20 cellular contexts compared by ENCODE assay signal in the genomic region with DNA sequence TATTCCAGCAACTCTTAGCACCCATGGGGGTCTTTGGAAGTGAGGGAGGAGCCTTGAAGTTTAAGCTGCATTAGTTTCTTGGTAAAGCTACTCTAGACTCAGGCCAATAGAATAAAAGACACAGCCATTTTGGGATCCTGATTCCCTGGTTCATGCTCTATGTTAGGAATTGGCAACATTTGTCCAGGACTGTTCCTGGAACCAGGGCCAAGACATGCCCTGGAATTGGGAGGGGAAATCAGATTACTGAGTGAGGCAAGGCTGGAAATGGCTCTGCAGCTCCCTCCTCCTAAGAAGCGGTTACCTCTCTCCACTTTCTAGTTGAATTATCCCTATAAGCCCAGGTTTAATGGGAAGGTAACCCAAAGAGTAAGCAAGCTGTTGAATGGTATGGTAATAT. TPM values are rescaled to one million over a fixed set of nuclear protein-coding genes. Genes with fewer than 3 reads are reported as not detected.
DNase-seq lines count a peak whose midpoint lies in the region; ATAC-seq and TF ChIP-seq lines count a peak whose summit lies in the region.
"Had no signal": no experiment of that assay in that cellular context is flagged by ENCODE, and none has a peak within 500 bp of the region (broad histone marks: within the 10 kb centered on the region; RNA-seq: fewer than 3 reads in every experiment).

No MANE protein-coding gene starts in this region.

- H4K20me1 ChIP-seq in GM23338 (replicated peaks; ENCODE audit: insufficient read depth): no peaks in the 10 kb centered on the region

- 0 out of 2 replicates have a peak overlapping the region, but pooled peaks have one; percentile 10 for H3K27ac ChIP-seq in GM23338 (ENCODE audit: low read depth)
- peak overlapping the region in 3 of 4 donors; percentile 15 to 80 (median 79) for H3K27ac ChIP-seq in esophagus muscularis mucosa (replicated peaks in 1 of 4)
- H3K27ac ChIP-seq in sigmoid colon: peak overlapping the region in 3 of 4 donors; percentile 79 to 97 (median 96)
- H3K27ac ChIP-seq: SK-N-MC had no signal

- H3K27me3 ChIP-seq in GM23338 (ENCODE audit: insufficient read depth) (no peaks in the 10 kb centered on the region), esophagus muscularis mucosa (no peaks in the 10 kb centered on the region), sigmoid colon (no peaks in the 10 kb centered on the region)

- H2AFZ ChIP-seq in GM23338: peak overlapping the region; percentile 6; the same call in 1 of the 2 replicates

- peaks cover 14% of the 10 kb centered on the region for H3K4me1 Mint-ChIP-seq in GM23338
- H3K4me1 Mint-ChIP-seq: B cell, CD14-positive monocyte had no signal

- 100% methylated on average over 1 of the region's 1 CpG for WGBS in esophagus muscularis mucosa
- 76 to 81% methylated on average over 1 of the region's 1 CpG for WGBS in sigmoid colon, 2 donors

- TF ChIP-seq EP300 in esophagus muscularis mucosa (IDR thresholded peaks at IDR 0.05) (no peak), sigmoid colon (IDR thresholded peaks at IDR 0.05) (no peak)

- TF ChIP-seq CTCF in GM23338 (conservative IDR thresholded peaks at IDR 0.05; ENCODE audit: low read depth in 2 of 2) (no peak), esophagus muscularis mucosa (IDR thresholded peaks at IDR 0.05) (no peak), sigmoid colon (IDR thresholded peaks at IDR 0.05) (no peak)

- H3K4me2 ChIP-seq in GM23338: peak overlapping the region; percentile 33; the same call in 1 of the 2 replicates

- no peaks in the 10 kb centered on the region for H3K9me3 ChIP-seq in esophagus muscularis mucosa
- H3K9me3 ChIP-seq in sigmoid colon: no peaks in the 10 kb centered on the region

- peaks cover 10% of the 10 kb centered on the region; the same call in 1 of the 2 replicates for H3K4me1 ChIP-seq in GM23338 (ENCODE audit: insufficient read depth)
- H3K4me1 ChIP-seq in esophagus muscularis mucosa: peaks cover 11 to 61% (median 53%) of the 10 kb centered on the region in 4 donors
- peaks cover 0 to 68% (median 57%) of the 10 kb centered on the region in 4 donors for H3K4me1 ChIP-seq in sigmoid colon

- H3K27me3 Mint-ChIP-seq in GM23338 (ENCODE audit: insufficient read depth, low read depth, poor library complexity): peaks cover 5% of the 10 kb centered on the region

- H3F3A ChIP-seq in GM23338 (replicated peaks; ENCODE audit: low read depth): no peaks in the 10 kb centered on the region

- H3K79me2 ChIP-seq in GM23338 (replicated peaks; ENCODE audit: insufficient read depth): no peaks in the 10 kb centered on the region

- H3K36me3 ChIP-seq in GM23338 (ENCODE audit: insufficient read depth) (no peaks in the 10 kb centered on the region), esophagus muscularis mucosa (no peaks in the 10 kb centered on the region), sigmoid colon (no peaks in the 10 kb centered on the region)

- DNase-seq in GM23338 (ENCODE audit: low spot score) (no peak), esophagus muscularis mucosa (ENCODE audit: extremely low spot score) (no peak), left colon (no peak), sigmoid colon (no peak), NOMO-1 treated with dmso at 0.1 percent for 144 hours (lab: John Stamatoyannopoulos, UW; ENCODE audit: unreplicated experiment) (no peak), HuH-7 (ENCODE audit: low spot score) (no peak)
- no peak for DNase-seq in activated CD4-positive, alpha-beta T cell treated with anti-CD3 and anti-CD28 coated beads for 1 hour
- DNase-seq: DMS53, GDM1, IMR-90, MV-4-11, NCI-H1105 treated with DMSO at 0.1 percent for 48 hours, NCI-H2029 treated with DMSO at 0.1 percent for 48 hours, NCI-H345, NCI-H524 treated with DMSO at 0.1 percent for 48 hours, PC-3, SHP77 treated with DMSO at 0.1 percent for 48 hours had no signal

- no peaks in the 10 kb centered on the region for H3K9me2 ChIP-seq in GM23338 (ENCODE audit: insufficient read depth)

- H3K36me3 Mint-ChIP-seq in GM23338 (ENCODE audit: low read depth): no peaks in the 10 kb centered on the region
- H3K36me3 Mint-ChIP-seq: CD14-positive monocyte had no signal

- ATAC-seq in GM23338: no peak
- peak; percentile 39 for ATAC-seq in left colon
- ATAC-seq: PC-3 had no signal

- H3K4me3 ChIP-seq in GM23338: no peak overlapping the region
- H3K4me3 ChIP-seq in esophagus muscularis mucosa: no peak overlapping the region
- H3K4me3 ChIP-seq in sigmoid colon: no peak overlapping the region
- H3K4me3 ChIP-seq: SK-N-MC had no signal

- intact Hi-C loops in esophagus muscularis mucosa (cut with DNase I): no loop called here
- intact Hi-C loops in left colon (cut with DNase I, micrococcal nuclease): no loop called here
- intact Hi-C loops in sigmoid colon (cut with DNase I): no loop called here

- no peak overlapping the region for H3K4me3 Mint-ChIP-seq in GM23338
- H3K4me3 Mint-ChIP-seq: B cell, CD14-positive monocyte had no signal

- TF ChIP-seq POLR2A in esophagus muscularis mucosa (IDR thresholded peaks at IDR 0.05; ENCODE audit: low read depth): no peak
- no peak for TF ChIP-seq POLR2A in sigmoid colon (IDR thresholded peaks at IDR 0.05)

- no peaks in the 10 kb centered on the region for H3K9me3 Mint-ChIP-seq in GM23338
- H3K9me3 Mint-ChIP-seq: CD14-positive monocyte had no signal

- H3K27ac Mint-ChIP-seq in GM23338: no peak overlapping the region
- H3K27ac Mint-ChIP-seq: B cell, CD14-positive monocyte had no signal

TF ChIP-seq in GM23338, 12 proteins besides CTCF, POLR2A, EP300 and RAD21 (continues in another document):
- TF ChIP-seq, protein P1, sequence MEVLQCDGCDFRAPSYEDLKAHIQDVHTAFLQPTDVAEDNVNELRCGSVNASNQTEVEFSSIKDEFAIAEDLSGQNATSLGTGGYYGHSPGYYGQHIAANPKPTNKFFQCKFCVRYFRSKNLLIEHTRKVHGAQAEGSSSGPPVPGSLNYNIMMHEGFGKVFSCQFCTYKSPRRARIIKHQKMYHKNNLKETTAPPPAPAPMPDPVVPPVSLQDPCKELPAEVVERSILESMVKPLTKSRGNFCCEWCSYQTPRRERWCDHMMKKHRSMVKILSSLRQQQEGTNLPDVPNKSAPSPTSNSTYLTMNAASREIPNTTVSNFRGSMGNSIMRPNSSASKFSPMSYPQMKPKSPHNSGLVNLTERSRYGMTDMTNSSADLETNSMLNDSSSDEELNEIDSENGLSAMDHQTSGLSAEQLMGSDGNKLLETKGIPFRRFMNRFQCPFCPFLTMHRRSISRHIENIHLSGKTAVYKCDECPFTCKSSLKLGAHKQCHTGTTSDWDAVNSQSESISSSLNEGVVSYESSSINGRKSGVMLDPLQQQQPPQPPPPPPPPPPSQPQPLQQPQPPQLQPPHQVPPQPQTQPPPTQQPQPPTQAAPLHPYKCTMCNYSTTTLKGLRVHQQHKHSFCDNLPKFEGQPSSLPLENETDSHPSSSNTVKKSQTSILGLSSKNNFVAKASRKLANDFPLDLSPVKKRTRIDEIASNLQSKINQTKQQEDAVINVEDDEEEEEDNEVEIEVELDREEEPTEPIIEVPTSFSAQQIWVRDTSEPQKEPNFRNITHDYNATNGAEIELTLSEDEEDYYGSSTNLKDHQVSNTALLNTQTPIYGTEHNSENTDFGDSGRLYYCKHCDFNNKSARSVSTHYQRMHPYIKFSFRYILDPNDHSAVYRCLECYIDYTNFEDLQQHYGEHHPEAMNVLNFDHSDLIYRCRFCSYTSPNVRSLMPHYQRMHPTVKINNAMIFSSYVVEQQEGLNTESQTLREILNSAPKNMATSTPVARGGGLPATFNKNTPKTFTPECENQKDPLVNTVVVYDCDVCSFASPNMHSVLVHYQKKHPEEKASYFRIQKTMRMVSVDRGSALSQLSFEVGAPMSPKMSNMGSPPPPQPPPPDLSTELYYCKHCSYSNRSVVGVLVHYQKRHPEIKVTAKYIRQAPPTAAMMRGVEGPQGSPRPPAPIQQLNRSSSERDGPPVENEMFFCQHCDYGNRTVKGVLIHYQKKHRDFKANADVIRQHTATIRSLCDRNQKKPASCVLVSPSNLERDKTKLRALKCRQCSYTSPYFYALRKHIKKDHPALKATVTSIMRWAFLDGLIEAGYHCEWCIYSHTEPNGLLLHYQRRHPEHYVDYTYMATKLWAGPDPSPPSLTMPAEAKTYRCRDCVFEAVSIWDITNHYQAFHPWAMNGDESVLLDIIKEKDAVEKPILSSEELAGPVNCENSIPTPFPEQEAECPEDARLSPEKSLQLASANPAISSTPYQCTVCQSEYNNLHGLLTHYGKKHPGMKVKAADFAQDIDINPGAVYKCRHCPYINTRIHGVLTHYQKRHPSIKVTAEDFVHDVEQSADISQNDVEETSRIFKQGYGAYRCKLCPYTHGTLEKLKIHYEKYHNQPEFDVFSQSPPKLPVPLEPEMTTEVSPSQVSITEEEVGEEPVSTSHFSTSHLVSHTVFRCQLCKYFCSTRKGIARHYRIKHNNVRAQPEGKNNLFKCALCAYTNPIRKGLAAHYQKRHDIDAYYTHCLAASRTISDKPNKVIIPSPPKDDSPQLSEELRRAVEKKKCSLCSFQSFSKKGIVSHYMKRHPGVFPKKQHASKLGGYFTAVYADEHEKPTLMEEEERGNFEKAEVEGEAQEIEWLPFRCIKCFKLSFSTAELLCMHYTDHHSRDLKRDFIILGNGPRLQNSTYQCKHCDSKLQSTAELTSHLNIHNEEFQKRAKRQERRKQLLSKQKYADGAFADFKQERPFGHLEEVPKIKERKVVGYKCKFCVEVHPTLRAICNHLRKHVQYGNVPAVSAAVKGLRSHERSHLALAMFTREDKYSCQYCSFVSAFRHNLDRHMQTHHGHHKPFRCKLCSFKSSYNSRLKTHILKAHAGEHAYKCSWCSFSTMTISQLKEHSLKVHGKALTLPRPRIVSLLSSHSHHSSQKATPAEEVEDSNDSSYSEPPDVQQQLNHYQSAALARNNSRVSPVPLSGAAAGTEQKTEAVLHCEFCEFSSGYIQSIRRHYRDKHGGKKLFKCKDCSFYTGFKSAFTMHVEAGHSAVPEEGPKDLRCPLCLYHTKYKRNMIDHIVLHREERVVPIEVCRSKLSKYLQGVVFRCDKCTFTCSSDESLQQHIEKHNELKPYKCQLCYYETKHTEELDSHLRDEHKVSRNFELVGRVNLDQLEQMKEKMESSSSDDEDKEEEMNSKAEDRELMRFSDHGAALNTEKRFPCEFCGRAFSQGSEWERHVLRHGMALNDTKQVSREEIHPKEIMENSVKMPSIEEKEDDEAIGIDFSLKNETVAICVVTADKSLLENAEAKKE (CRISPR knock-in tag; IDR thresholded peaks at IDR 0.05): no peak
- TF ChIP-seq ZNF114 (CRISPR knock-in tag; IDR thresholded peaks at IDR 0.05): no peak
- TF ChIP-seq POLR2AphosphoS5 (IDR thresholded peaks at IDR 0.05; ENCODE audit: low read depth): no peak
- TF ChIP-seq ZNF331 (CRISPR knock-in tag; IDR thresholded peaks at IDR 0.05; ENCODE audit: low read depth): no peak
- no peak for TF ChIP-seq EZH2 (IDR thresholded peaks at IDR 0.05; ENCODE audit: low read depth, unreplicated experiment)
- TF ChIP-seq NANOG (IDR thresholded peaks at IDR 0.05; ENCODE audit: borderline replicate concordance): no peak
- no peak for TF ChIP-seq EZH2phosphoT487 (IDR thresholded peaks at IDR 0.05; ENCODE audit: unreplicated experiment)

RNA-seq across cellular contexts. Expression of a gene that starts 14.2 kb away (rescaled TPM):
- total RNA-seq in GM23338 (2014; rRNA removed; shearing (Covaris generic)): 82.5 and 87.7 TPM in 2 replicates
- polyA plus RNA-seq in GM23338 (2016; fragmentation: Nextera tagmentation; extraction: Ambion mirVana) (12.4 and 14.2 TPM in 2 replicates), sigmoid colon (10 to 100 TPM in 1 of 3 donors, 1 to 10 TPM in 2; 5.5 to 16.1 (median 7.8) TPM)
- total RNA-seq in esophagus muscularis mucosa (100 to 1,000 TPM in 1 of 4 donors, 10 to 100 TPM in 3; 66.1 to 110 (median 90.5) TPM), left colon (10 to 100 TPM; 38.9 to 50.9 TPM), sigmoid colon (100 to 1,000 TPM in 3 of 4 donors, 10 to 100 TPM in 1; 84.2 to 145 (median 120) TPM)

Comparison
In these comparisons a context has a peak if more than half of its experiments do, and no peak if none do; other contexts are left out.
1. H3K27ac ChIP-seq: peak in every context shown above with its lines; median percentile 96 in sigmoid colon; 79 in esophagus muscularis mucosa; 10 in GM23338.